ENCODE assay signal across 21 cellular contexts in genomic region chr1:9559673-9560072, GRCh38. TPM values are rescaled to one million over a fixed set of nuclear protein-coding genes. Genes with fewer than 3 reads are reported as not detected.
DNase-seq lines count a peak whose midpoint lies in the region; ATAC-seq, FAIRE-seq and TF ChIP-seq lines count a peak whose summit lies in the region.
"Had no signal": no experiment of that assay in that cellular context is flagged by ENCODE, and none has a peak within 500 bp of the region (broad histone marks: within the 10 kb centered on the region; RNA-seq: fewer than 3 reads in every experiment).

No MANE protein-coding gene starts in this region.

- peak; percentile 27 for DNase-seq in activated naive CD4-positive, alpha-beta T cell treated with anti-CD3 and anti-CD28 coated beads, Interleukin-2, amount 10 ng/mL, durations not matched to agents 7 days and 5 days
- no peak for DNase-seq in activated naive CD4-positive, alpha-beta T cell (lab: John Stamatoyannopoulos, UW)
- DNase-seq in GM23338 (ENCODE audit: low spot score) (peak; percentile 34), K562 (ENCODE audit: extremely low read depth in 1 of 4, low spot score in 3 of 4) (no peak), cerebellum (ENCODE audit: low spot score) (no peak), Peyer's patch (no peak)
- DNase-seq: activated CD4-positive, alpha-beta T cell treated with anti-CD3 and anti-CD28 coated beads for 1 hour; activated CD8-positive, alpha-beta memory T cell treated with anti-CD3 and anti-CD28 coated beads, Interleukin-2, amount 50 U/mL, for 48 hours; adrenal gland; Caco-2; endodermal cell; HCEC 1CT; left cardiac atrium; NCI-H1694 treated with DMSO at 0.1 percent for 48 hours; occipital lobe; Right ventricle myocardium superior; stimulated activated CD4-positive, alpha-beta T cell treated with anti-CD3 and anti-CD28 coated beads, Interleukin-4, amount 100 ng/mL, for 4 hours had no signal

- BruUV-seq in K562 (replicated peaks; lab: Mats Ljungman, UMichigan), result no TSS peak

- no peaks in the 10 kb centered on the region for H3F3A ChIP-seq in GM23338 (replicated peaks; ENCODE audit: low read depth)

- WGBS in K562 (ENCODE audit: insufficient coverage, low coverage, missing lambda C conversion rate), result 61% methylated on average over 5 of the region's 5 CpGs

- H3K27me3 Mint-ChIP-seq in activated naive CD4-positive, alpha-beta T cell treated with anti-CD3 and anti-CD28 coated beads, Interleukin-2, amount 10 ng/mL, durations not matched to agents 7 days and 5 days, result no peaks in the 10 kb centered on the region
- peaks cover 2% of the 10 kb centered on the region for H3K27me3 Mint-ChIP-seq in GM23338 (ENCODE audit: insufficient read depth, low read depth, poor library complexity)
- no peaks in the 10 kb centered on the region for H3K27me3 Mint-ChIP-seq in stimulated activated memory B cell treated with anti-CD40 and anti-IgM and Interleukin-4, amounts not matched to agents 10 μg/mL and 1 μg/mL and 100 μg/mL, for 72 hours

- ATAC-seq in GM23338, result peak; percentile 46; the same call in 2 of the 3 replicates
- ATAC-seq in K562, result no peak
- ATAC-seq in stimulated activated memory B cell treated with anti-CD40 and anti-IgM and Interleukin-4, amounts not matched to agents 10 μg/mL and 1 μg/mL and 100 μg/mL, for 72 hours, result no peak
- ATAC-seq in GM21526 (IDR thresholded peaks at IDR 0.05; ENCODE audit: low FRiP score, unreplicated experiment), result no peak
- ATAC-seq: left cardiac atrium had no signal

- H3K4me1 ChIP-seq in GM23338 (ENCODE audit: insufficient read depth) (peaks cover 8% of the 10 kb centered on the region; the same call in 1 of the 2 replicates), K562 (replicated peaks in 1 of 2; ENCODE audit: control insufficient read depth in 2 of 2, insufficient read depth in 2 of 2, low read length in 2 of 2) (peaks cover 3 to 8% of the 10 kb centered on the region in 2 experiments; a peak in 2 of 5 replicates), Peyer's patch (peaks cover 0 to 11% (median 0%) of the 10 kb centered on the region in 4 donors)
- H3K4me1 ChIP-seq: Caco-2 had no signal

- no peak overlapping the region for H3K4me2 ChIP-seq in GM23338
- H3K4me2 ChIP-seq in K562 (ENCODE audit: insufficient read depth, low read length), result no peak overlapping the region

- H3K9me3 ChIP-seq in K562 (replicated peaks; ENCODE audit: control insufficient read depth, insufficient read depth, low read depth, low read length) (no peaks in the 10 kb centered on the region), Peyer's patch (no peaks in the 10 kb centered on the region)
- H3K9me3 ChIP-seq: adrenal gland, Caco-2 had no signal

- H3K27ac Mint-ChIP-seq in activated naive CD4-positive, alpha-beta T cell treated with anti-CD3 and anti-CD28 coated beads, Interleukin-2, amount 10 ng/mL, durations not matched to agents 7 days and 5 days, result peak overlapping the region; percentile 42
- no peak overlapping the region for H3K27ac Mint-ChIP-seq in GM23338
- H3K27ac Mint-ChIP-seq in stimulated activated memory B cell treated with anti-CD40 and anti-IgM and Interleukin-4, amounts not matched to agents 10 μg/mL and 1 μg/mL and 100 μg/mL, for 72 hours, result peak overlapping the region; percentile 90
- H3K27ac Mint-ChIP-seq: endodermal cell had no signal

- no peak for TF ChIP-seq EP300 in K562 (IDR thresholded peaks at IDR 0.05; ENCODE audit: low read length)

- POLR2A ChIA-PET in K562 (lab: Yijun Ruan, JAX), result interaction anchor here (0.6 to 1.3 kb wide), 3 partner anchors 8 to 69 kb away, joined by 3 read pairs; no protein-coding TSS in a partner anchor

- H4K20me1 ChIP-seq in GM23338 (replicated peaks; ENCODE audit: insufficient read depth) (peaks cover 58% of the 10 kb centered on the region), K562 (replicated peaks; ENCODE audit: control insufficient read depth, insufficient read depth, low read length) (no peaks in the 10 kb centered on the region; the same call in 1 of the 2 replicates)

- H3K9me1 ChIP-seq in K562 (ENCODE audit: control insufficient read depth, insufficient read depth, low read length), result no peaks in the 10 kb centered on the region

- H3K9me2 ChIP-seq in GM23338 (ENCODE audit: insufficient read depth), result no peaks in the 10 kb centered on the region

- H3K4me3 ChIP-seq in GM23338 (no peak overlapping the region), K562 (no peak overlapping the region), Peyer's patch (no peak overlapping the region)
- H3K4me3 ChIP-seq: adrenal gland, skin epidermis had no signal

- no peak overlapping the region for H3K27ac ChIP-seq in GM23338 (ENCODE audit: low read depth)
- H3K27ac ChIP-seq in K562 (ENCODE audit: extremely low read depth, low read depth, low read length), result no peak overlapping the region
- no peak overlapping the region for H3K27ac ChIP-seq in Peyer's patch
- H3K27ac ChIP-seq: adrenal gland had no signal

- peaks cover 22% of the 10 kb centered on the region for H3K36me3 Mint-ChIP-seq in activated naive CD4-positive, alpha-beta T cell treated with anti-CD3 and anti-CD28 coated beads, Interleukin-2, amount 10 ng/mL, durations not matched to agents 7 days and 5 days
- peaks cover 61% of the 10 kb centered on the region for H3K36me3 Mint-ChIP-seq in GM23338 (ENCODE audit: low read depth)
- peaks cover 36% of the 10 kb centered on the region for H3K36me3 Mint-ChIP-seq in stimulated activated memory B cell treated with anti-CD40 and anti-IgM and Interleukin-4, amounts not matched to agents 10 μg/mL and 1 μg/mL and 100 μg/mL, for 72 hours

- no peak for TF ChIP-seq RAD21 in K562 (CRISPR knock-in tag; conservative IDR thresholded peaks at IDR 0.05 in 1 of 2, IDR thresholded peaks at IDR 0.05 in 1 of 2)

- FAIRE-seq in K562 (lab: Jason Lieb, UNC), result no peak
- FAIRE-seq: G401.6 had no signal

- peaks cover 22% of the 10 kb centered on the region for H3K79me2 ChIP-seq in GM23338 (replicated peaks; ENCODE audit: insufficient read depth)
- H3K79me2 ChIP-seq in K562 (ENCODE audit: control insufficient read depth, insufficient read depth, low read length), result peaks cover 43% of the 10 kb centered on the region

- TF ChIP-seq CTCF in GM23338 (conservative IDR thresholded peaks at IDR 0.05; ENCODE audit: low read depth in 2 of 2) (no peak), K562 (IDR thresholded peaks at IDR 0.05 in 2 of 3, conservative IDR thresholded peaks at IDR 0.05 in 1 of 3; ENCODE audit: insufficient read depth in 2 of 3, low read depth in 1 of 3, low read length in 3 of 3) (no peak), Peyer's patch (IDR thresholded peaks at IDR 0.05) (no peak)

- TF ChIP-seq POLR2A in K562 (conservative IDR thresholded peaks at IDR 0.05), result no peak
- no peak for TF ChIP-seq POLR2A in Peyer's patch (IDR thresholded peaks at IDR 0.05)

- H3K36me3 ChIP-seq in GM23338 (ENCODE audit: insufficient read depth), result peaks cover 29% of the 10 kb centered on the region
- peaks cover 80% of the 10 kb centered on the region for H3K36me3 ChIP-seq in K562 (ENCODE audit: control insufficient read depth, insufficient read depth, low read length)
- peaks cover 0 to 19% (median 0%) of the 10 kb centered on the region in 3 donors for H3K36me3 ChIP-seq in Peyer's patch

- H2AFZ ChIP-seq in GM23338 (no peak overlapping the region), K562 (ENCODE audit: low read depth, low read length) (no peak overlapping the region)

- peaks cover 34% of the 10 kb centered on the region for H3K4me1 Mint-ChIP-seq in activated naive CD4-positive, alpha-beta T cell treated with anti-CD3 and anti-CD28 coated beads, Interleukin-2, amount 10 ng/mL, durations not matched to agents 7 days and 5 days
- peaks cover 6% of the 10 kb centered on the region; the same call in 1 of the 3 replicates for H3K4me1 Mint-ChIP-seq in GM23338
- H3K4me1 Mint-ChIP-seq in stimulated activated memory B cell treated with anti-CD40 and anti-IgM and Interleukin-4, amounts not matched to agents 10 μg/mL and 1 μg/mL and 100 μg/mL, for 72 hours, result peaks cover 30% of the 10 kb centered on the region

- no peaks in the 10 kb centered on the region for H3K9me3 Mint-ChIP-seq in activated naive CD4-positive, alpha-beta T cell treated with anti-CD3 and anti-CD28 coated beads, Interleukin-2, amount 10 ng/mL, durations not matched to agents 7 days and 5 days
- peaks cover 5% of the 10 kb centered on the region; the same call in 1 of the 3 replicates for H3K9me3 Mint-ChIP-seq in GM23338
- H3K9me3 Mint-ChIP-seq in stimulated activated memory B cell treated with anti-CD40 and anti-IgM and Interleukin-4, amounts not matched to agents 10 μg/mL and 1 μg/mL and 100 μg/mL, for 72 hours, result no peaks in the 10 kb centered on the region
- H3K9me3 Mint-ChIP-seq: endodermal cell had no signal

- H3K9ac ChIP-seq in K562 (ENCODE audit: insufficient read depth in 1 of 2, low read depth in 2 of 2, low read length in 2 of 2), result no peak overlapping the region

- no peak overlapping the region for H3K4me3 Mint-ChIP-seq in activated naive CD4-positive, alpha-beta T cell treated with anti-CD3 and anti-CD28 coated beads, Interleukin-2, amount 10 ng/mL, durations not matched to agents 7 days and 5 days
- H3K4me3 Mint-ChIP-seq in GM23338, result no peak overlapping the region
- H3K4me3 Mint-ChIP-seq in stimulated activated memory B cell treated with anti-CD40 and anti-IgM and Interleukin-4, amounts not matched to agents 10 μg/mL and 1 μg/mL and 100 μg/mL, for 72 hours, result peak overlapping the region; percentile 74
- H3K4me3 Mint-ChIP-seq: endodermal cell had no signal

- in situ Hi-C loops in K562 (cut with MboI), result no loop called here

- intact Hi-C loops in K562 (cut with micrococcal nuclease), result no loop called here

- CTCF ChIA-PET in activated naive CD4-positive, alpha-beta T cell treated with anti-CD3 and anti-CD28 coated beads, Interleukin-2, amount 10 ng/mL, durations not matched to agents 7 days and 5 days (lab: Charles Lee), result no interaction called here
- CTCF ChIA-PET in K562 (lab: Yijun Ruan, JAX; ENCODE audit: low intra/inter-chr PET ratio), result no interaction called here

- H3K27me3 ChIP-seq in GM23338 (ENCODE audit: insufficient read depth), result no peaks in the 10 kb centered on the region
- no peaks in the 10 kb centered on the region for H3K27me3 ChIP-seq in K562 (ENCODE audit: control insufficient read depth in 2 of 2, insufficient read depth in 2 of 2, low read length in 2 of 2)
- H3K27me3 ChIP-seq in Peyer's patch, result no peaks in the 10 kb centered on the region
- H3K27me3 ChIP-seq: adrenal gland had no signal

RNA-seq across cellular contexts. Expression of gene SLC25A33, which starts 20.4 kb away (rescaled TPM):
- 18.8 and 21.0 TPM in 2 replicates for total RNA-seq in GM23338 (2014; rRNA removed; shearing (Covaris generic))
- 12.8 and 13.3 TPM in 2 replicates for polyA plus RNA-seq in GM23338 (2016; fragmentation: Nextera tagmentation; extraction: Ambion mirVana)
- 13.1 and 13.7 TPM in 2 replicates for total RNA-seq in K562 (2011; cell fraction: chromatin; rRNA removed; ENCODE audit: low replicate concordance)
- total RNA-seq in K562 (2011; cell fraction: nucleolus; rRNA removed), result 11.7 and 12.3 TPM in 2 replicates
- total RNA-seq in K562 (2011; cell fraction: nucleoplasm; rRNA removed), result 13.1 and 21.5 TPM in 2 replicates
- total RNA-seq in K562 (2014; rRNA removed), result 22.7 and 23.5 TPM in 2 replicates
- 23.5 and 24.2 TPM in 2 replicates for total RNA-seq in K562 (2014; rRNA removed; fragmentation: Illumina TruSeq; extraction: Trizol)
- total RNA-seq in K562 (2015; rRNA removed; fragmentation: Illumina TruSeq; extraction: Trizol), result 17.6 and 19.2 TPM in 2 replicates
- total RNA-seq in K562 (2021), result 20.7 and 20.9 TPM in 2 replicates
- polyA plus RNA-seq in K562 (2011; rRNA removed), result 11.9 and 14.9 TPM in 2 replicates
- 10.0 and 13.1 TPM in 2 replicates for polyA plus RNA-seq in K562 (2011; cell fraction: cytosol; rRNA removed)
- polyA plus RNA-seq in K562 (2011; cell fraction: nucleus; rRNA removed), result 6.2 and 7.7 TPM in 2 replicates
- polyA plus RNA-seq in K562 (2012), result 10.1 and 13.7 TPM in 2 replicates
- polyA plus RNA-seq in K562 (2014; fragmentation: Illumina TruSeq; extraction: Trizol), result 15.3 and 16.5 TPM in 2 replicates
- polyA plus RNA-seq in K562 (2014; fragmentation: Nextera tagmentation; extraction: Ambion mirVana), result 1 to 10 TPM; 3.2 to 6.4 TPM
- 17.5 and 21.6 TPM in 2 replicates for polyA plus RNA-seq in K562 (2014; rRNA removed)
- polyA minus RNA-seq in K562 (2011; rRNA and poly(A)+ RNA removed), result 11.2 and 12.4 TPM in 2 replicates
- polyA minus RNA-seq in K562 (2011; cell fraction: cytosol; rRNA and poly(A)+ RNA removed), result 8.6 and 9.5 TPM in 2 replicates
- polyA minus RNA-seq in K562 (2011; cell fraction: nucleus; rRNA and poly(A)+ RNA removed), result 4.7 and 5.8 TPM in 2 replicates
- total RNA-seq in cerebellum, result 5.4 TPM
- 1 to 10 TPM; 2.5 to 5.5 (median 2.9) TPM for total RNA-seq in Peyer's patch

RNA-seq across cellular contexts. Expression of gene TMEM201, which starts 29.0 kb away (rescaled TPM):
- total RNA-seq in GM23338 (2014; rRNA removed; shearing (Covaris generic)), result 24.5 and 27.2 TPM in 2 replicates
- 11.6 and 11.8 TPM in 2 replicates for polyA plus RNA-seq in GM23338 (2016; fragmentation: Nextera tagmentation; extraction: Ambion mirVana)
- 31.6 and 91.3 TPM in 2 replicates for total RNA-seq in K562 (2011; cell fraction: chromatin; rRNA removed; ENCODE audit: low replicate concordance)
- 68.6 and 78.7 TPM in 2 replicates for total RNA-seq in K562 (2011; cell fraction: nucleolus; rRNA removed)
- 48.5 and 50.3 TPM in 2 replicates for total RNA-seq in K562 (2011; cell fraction: nucleoplasm; rRNA removed)
- total RNA-seq in K562 (2014; rRNA removed), result 9.0 and 16.5 TPM in 2 replicates
- 1.9 and 3.0 TPM in 2 replicates for total RNA-seq in K562 (2014; rRNA removed; fragmentation: Illumina TruSeq; extraction: Trizol)
- 7.4 and 9.0 TPM in 2 replicates for total RNA-seq in K562 (2015; rRNA removed; fragmentation: Illumina TruSeq; extraction: Trizol)
- 48.8 and 51.3 TPM in 2 replicates for total RNA-seq in K562 (2021)
- polyA plus RNA-seq in K562 (2011; rRNA removed), result 2.3 and 3.9 TPM in 2 replicates
- 3.0 and 6.9 TPM in 2 replicates for polyA plus RNA-seq in K562 (2011; cell fraction: cytosol; rRNA removed)
- polyA plus RNA-seq in K562 (2011; cell fraction: nucleus; rRNA removed), result 15.1 and 27.9 TPM in 2 replicates
- polyA plus RNA-seq in K562 (2012), result 18.3 and 22.2 TPM in 2 replicates
- 10.3 and 24.1 TPM in 2 replicates for polyA plus RNA-seq in K562 (2014; fragmentation: Illumina TruSeq; extraction: Trizol)
- under 1 TPM; 0.42 to 0.46 TPM for polyA plus RNA-seq in K562 (2014; fragmentation: Nextera tagmentation; extraction: Ambion mirVana)
- polyA plus RNA-seq in K562 (2014; rRNA removed), result 14.7 and 15.4 TPM in 2 replicates
- polyA minus RNA-seq in K562 (2011; rRNA and poly(A)+ RNA removed), result 2.8 and 4.0 TPM in 2 replicates
- 15.2 and 18.0 TPM in 2 replicates for polyA minus RNA-seq in K562 (2011; cell fraction: cytosol; rRNA and poly(A)+ RNA removed)
- polyA minus RNA-seq in K562 (2011; cell fraction: nucleus; rRNA and poly(A)+ RNA removed), result 19.2 and 21.4 TPM in 2 replicates
- 9.0 TPM for total RNA-seq in cerebellum
- total RNA-seq in Peyer's patch, result 1 to 10 TPM; 3.3 to 9.9 (median 8.7) TPM

Comparison
In these comparisons a context has a peak if more than half of its experiments do, and no peak if none do; other contexts are left out.
1. DNase-seq: peak in activated naive CD4-positive, alpha-beta T cell treated with anti-CD3 and anti-CD28 coated beads, Interleukin-2, amount 10 ng/mL, durations not matched to agents 7 days and 5 days (single experiment) and GM23338 (single experiment); none in activated naive CD4-positive, alpha-beta T cell (0 of 4), K562 (0 of 4), cerebellum (single experiment) and Peyer's patch (0 of 3).